ENCODE assay signal across 12 cellular contexts in genomic region chr20:5153612-5154542, GRCh38. TPM values are rescaled to one million over a fixed set of nuclear protein-coding genes. Genes with fewer than 3 reads are reported as not detected.
DNase-seq lines count a peak whose midpoint lies in the region; ATAC-seq and TF ChIP-seq lines count a peak whose summit lies in the region.
"Had no signal": no experiment of that assay in that cellular context is flagged by ENCODE, and none has a peak within 500 bp of the region (broad histone marks: within the 10 kb centered on the region; RNA-seq: fewer than 3 reads in every experiment).

No MANE protein-coding gene starts in this region.

- H3K4me1 ChIP-seq in foreskin keratinocyte: peaks cover 18% of the 10 kb centered on the region

- peaks cover 59% of the 10 kb centered on the region for H3K4me1 Mint-ChIP-seq in stimulated activated naive CD8-positive, alpha-beta T cell treated with anti-CD3 and anti-CD28 coated beads, Interleukin-15, amount 100 ng/mL, for 72 hours

- no peak for TF ChIP-seq CTCF in RWPE1 (conservative IDR thresholded peaks at IDR 0.05; ENCODE audit: low read depth)
- TF ChIP-seq CTCF in foreskin keratinocyte (conservative IDR thresholded peaks at IDR 0.05): peak; percentile 49

- H3K27me3 ChIP-seq in foreskin keratinocyte: no peaks in the 10 kb centered on the region
- H3K27me3 ChIP-seq: BLaER1 had no signal

- CTCF ChIA-PET in RWPE1 (lab: Yijun Ruan, JAX): interaction anchor here (0.5 to 0.8 kb wide), 3 partner anchors 27 to 764 kb away, joined by 3 read pairs; partner anchors contain the start of gene CDS2

- peak overlapping the region in 1 of 2 donors; percentile 4 for H3K4me3 Mint-ChIP-seq in stimulated activated naive CD8-positive, alpha-beta T cell treated with anti-CD3 and anti-CD28 coated beads, Interleukin-15, amount 100 ng/mL, for 72 hours

- peak; percentile 2 for ATAC-seq in left ventricle myocardium superior
- no peak for ATAC-seq in Right ventricle myocardium superior (ENCODE audit: poor library complexity)
- ATAC-seq in foreskin keratinocyte: peak; percentile 100
- ATAC-seq in stimulated activated naive CD8-positive, alpha-beta T cell treated with anti-CD3 and anti-CD28 coated beads, Interleukin-15, amount 100 ng/mL, for 72 hours: peak; percentile 94
- ATAC-seq in GM21529 (IDR thresholded peaks at IDR 0.05; ENCODE audit: unreplicated experiment): no peak
- ATAC-seq in HG02981 (IDR thresholded peaks at IDR 0.05; ENCODE audit: unreplicated experiment): no peak

- DNase-seq in left ventricle myocardium superior (no peak), Right ventricle myocardium superior (no peak), RWPE1 (ENCODE audit: low spot score) (peak; percentile 75), foreskin keratinocyte (peak; percentile 89 to 93), NCI-H526 treated with DMSO at 0.1 percent for 48 hours (lab: John Stamatoyannopoulos, UW) (no peak)
- peak in 1 of 2 donors; percentile 28 for DNase-seq in stimulated activated naive CD8-positive, alpha-beta T cell treated with anti-CD3 and anti-CD28 coated beads, Interleukin-15, amount 100 ng/mL, for 72 hours
- DNase-seq: hypothalamus; OCI-M1; stimulated activated CD4-positive, alpha-beta T cell treated with anti-CD3 and anti-CD28 coated beads, Interleukin-4, amount 100 ng/mL, for 4 hours had no signal

- intact Hi-C loops in left ventricle myocardium superior (cut with micrococcal nuclease) (no loop called here), Right ventricle myocardium superior (cut with DNase I) (no loop called here)

- POLR2A ChIA-PET in RWPE1 (lab: Yijun Ruan, JAX; ENCODE audit: low non-redundant PET): no interaction called here

- H3K9me3 Mint-ChIP-seq in stimulated activated naive CD8-positive, alpha-beta T cell treated with anti-CD3 and anti-CD28 coated beads, Interleukin-15, amount 100 ng/mL, for 72 hours: no peaks in the 10 kb centered on the region

- no peak overlapping the region for H3K27ac ChIP-seq in RWPE1
- H3K27ac ChIP-seq in foreskin keratinocyte: peak overlapping the region; percentile 10
- H3K27ac ChIP-seq: BLaER1 had no signal

- no peaks in the 10 kb centered on the region for H3K27me3 Mint-ChIP-seq in stimulated activated naive CD8-positive, alpha-beta T cell treated with anti-CD3 and anti-CD28 coated beads, Interleukin-15, amount 100 ng/mL, for 72 hours

- H3K27ac Mint-ChIP-seq in stimulated activated naive CD8-positive, alpha-beta T cell treated with anti-CD3 and anti-CD28 coated beads, Interleukin-15, amount 100 ng/mL, for 72 hours: no peak overlapping the region

RNA-seq across cellular contexts. Expression of gene CDS2, which starts 27.1 kb away (rescaled TPM):
- total RNA-seq in left ventricle myocardium superior (68.9 TPM), Right ventricle myocardium superior (61.9 TPM), foreskin keratinocyte (22.6 and 25.2 TPM in 2 replicates)
- 14.0 and 15.9 TPM in 2 replicates for polyA plus RNA-seq in foreskin keratinocyte

RNA-seq across cellular contexts. Expression of gene PCNA, which starts 34.1 kb away (rescaled TPM):
- total RNA-seq in left ventricle myocardium superior (32.6 TPM), Right ventricle myocardium superior (26.4 TPM), foreskin keratinocyte (222 and 256 TPM in 2 replicates)
- polyA plus RNA-seq in foreskin keratinocyte: 209 and 255 TPM in 2 replicates

RNA-seq across cellular contexts. Expression of gene TMEM230, which starts 41.0 kb away (rescaled TPM):
- total RNA-seq in left ventricle myocardium superior (88.3 TPM), Right ventricle myocardium superior (82.7 TPM), foreskin keratinocyte (84.7 and 110 TPM in 2 replicates)
- polyA plus RNA-seq in foreskin keratinocyte: 84.0 and 101 TPM in 2 replicates

Comparison
In these comparisons a context has a peak if more than half of its experiments do, and no peak if none do; other contexts are left out.
1. ATAC-seq: peak in left ventricle myocardium superior (single experiment), foreskin keratinocyte (single experiment) and stimulated activated naive CD8-positive, alpha-beta T cell treated with anti-CD3 and anti-CD28 coated beads, Interleukin-15, amount 100 ng/mL, for 72 hours (single experiment); none in Right ventricle myocardium superior (single experiment), GM21529 (single experiment) and HG02981 (single experiment).
2. DNase-seq: peak in RWPE1 (single experiment) and foreskin keratinocyte (2 of 2); none in left ventricle myocardium superior (single experiment), Right ventricle myocardium superior (single experiment) and NCI-H526 treated with DMSO at 0.1 percent for 48 hours (single experiment).